Comparison of ENCODE assay signal across 8 cellular contexts in genomic region chr1:185316163-185317033, GRCh38. TPM values are rescaled to one million over a fixed set of nuclear protein-coding genes. Genes with fewer than 3 reads are reported as not detected.
DNase-seq lines count a peak whose midpoint lies in the region; ATAC-seq, FAIRE-seq and TF ChIP-seq lines count a peak whose summit lies in the region.

No MANE protein-coding gene starts in this region.

- peaks cover 51% of the 10 kb centered on the region for H3K4me1 Mint-ChIP-seq in activated T-helper 17 cell treated with anti-CD3 and anti-CD28 coated beads, Interleukin-2, amount 50 U/mL, for 72 hours
- H3K4me1 Mint-ChIP-seq in natural killer cell treated with Interleukin-12 subunit alpha and Interleukin-12 subunit beta and Interleukin-15 and Interleukin-18, amount 100 ng/mL, for 72 hours (ENCODE audit: low read depth in 2 of 2): peaks cover 45 to 57% of the 10 kb centered on the region in 2 donors

- H3K4me3 ChIP-seq in fibroblast of mammary gland (ENCODE audit: control insufficient read depth, low read depth, low read length): peak overlapping the region; percentile 92

- DNase-seq in DMS53 treated with DMSO at 0.1 percent for 48 hours (lab: John Stamatoyannopoulos, UW; ENCODE audit: unreplicated experiment) (peak; percentile 30), RCC 7860 (ENCODE audit: low spot score) (peak; percentile 58), fibroblast of mammary gland (ENCODE audit: low read depth) (peak; percentile 84)
- DNase-seq in natural killer cell treated with Interleukin-12 subunit alpha and Interleukin-12 subunit beta and Interleukin-15 and Interleukin-18, amount 100 ng/mL, for 72 hours (ENCODE audit: low spot score): peak; percentile 96
- peak; percentile 66 to 89 (median 84) for DNase-seq in stimulated activated naive CD4-positive, alpha-beta T cell (lab: John Stamatoyannopoulos, UW)

- no peak for FAIRE-seq in RCC 7860 (lab: Jason Lieb, UNC)

- TF ChIP-seq CTCF in fibroblast of mammary gland (conservative IDR thresholded peaks at IDR 0.05; ENCODE audit: control insufficient read depth, insufficient read depth, low read depth, low read length): no peak

- peaks cover 13% of the 10 kb centered on the region for H3K9me3 Mint-ChIP-seq in activated T-helper 17 cell treated with anti-CD3 and anti-CD28 coated beads, Interleukin-2, amount 50 U/mL, for 72 hours
- peaks cover 6% of the 10 kb centered on the region for H3K9me3 Mint-ChIP-seq in natural killer cell treated with Interleukin-12 subunit alpha and Interleukin-12 subunit beta and Interleukin-15 and Interleukin-18, amount 100 ng/mL, for 72 hours

- H3K27me3 Mint-ChIP-seq in activated T-helper 17 cell treated with anti-CD3 and anti-CD28 coated beads, Interleukin-2, amount 50 U/mL, for 72 hours: no peaks in the 10 kb centered on the region
- H3K27me3 Mint-ChIP-seq in natural killer cell treated with Interleukin-12 subunit alpha and Interleukin-12 subunit beta and Interleukin-15 and Interleukin-18, amount 100 ng/mL, for 72 hours: no peaks in the 10 kb centered on the region

- TF ChIP-seq RAD21 in Ishikawa (IDR thresholded peaks at IDR 0.05; ENCODE audit: low read depth): no peak

- no peak; the same call in 1 of the 2 replicates for TF ChIP-seq EP300 in Ishikawa (IDR thresholded peaks at IDR 0.05; ENCODE audit: borderline replicate concordance)

- H3K4me3 Mint-ChIP-seq in activated T-helper 17 cell treated with anti-CD3 and anti-CD28 coated beads, Interleukin-2, amount 50 U/mL, for 72 hours: peak overlapping the region; percentile 96
- H3K4me3 Mint-ChIP-seq in natural killer cell treated with Interleukin-12 subunit alpha and Interleukin-12 subunit beta and Interleukin-15 and Interleukin-18, amount 100 ng/mL, for 72 hours: peak overlapping the region; percentile 92

- H3K36me3 Mint-ChIP-seq in activated T-helper 17 cell treated with anti-CD3 and anti-CD28 coated beads, Interleukin-2, amount 50 U/mL, for 72 hours (ENCODE audit: low read depth): peaks cover 96% of the 10 kb centered on the region
- H3K36me3 Mint-ChIP-seq in natural killer cell treated with Interleukin-12 subunit alpha and Interleukin-12 subunit beta and Interleukin-15 and Interleukin-18, amount 100 ng/mL, for 72 hours: peaks cover 60% of the 10 kb centered on the region

- peak; percentile 43 for ATAC-seq in GM21576 (IDR thresholded peaks at IDR 0.05; ENCODE audit: unreplicated experiment)
- ATAC-seq in activated T-helper 17 cell treated with anti-CD3 and anti-CD28 coated beads, Interleukin-2, amount 50 U/mL, for 72 hours (replicated peaks): peak; percentile 59
- ATAC-seq in natural killer cell treated with Interleukin-12 subunit alpha and Interleukin-12 subunit beta and Interleukin-15 and Interleukin-18, amount 100 ng/mL, for 72 hours: peak; percentile 68 to 71

- H3K27ac Mint-ChIP-seq in activated T-helper 17 cell treated with anti-CD3 and anti-CD28 coated beads, Interleukin-2, amount 50 U/mL, for 72 hours: peak overlapping the region; percentile 100
- H3K27ac Mint-ChIP-seq in natural killer cell treated with Interleukin-12 subunit alpha and Interleukin-12 subunit beta and Interleukin-15 and Interleukin-18, amount 100 ng/mL, for 72 hours: peak overlapping the region; percentile 87 to 98

TF ChIP-seq in Ishikawa, 13 proteins besides CTCF, POLR2A, EP300 and RAD21:
- TF ChIP-seq CREB1 (IDR thresholded peaks at IDR 0.05; ENCODE audit: low read depth) (peak; percentile 71), NFIC (IDR thresholded peaks at IDR 0.05) (no peak; the same call in 1 of the 2 replicates), MAX (IDR thresholded peaks at IDR 0.05) (peak; percentile 86), YY1 (IDR thresholded peaks at IDR 0.05; ENCODE audit: low read depth) (0 out of 2 replicates have a peak, but pooled peaks have one; percentile 13)
TF ChIP-seq in Ishikawa: peak in this region for 3.

RNA-seq across cellular contexts. Expression of gene IVNS1ABP, which starts 0.6 kb away (rescaled TPM):
- total RNA-seq in activated T-helper 17 cell treated with anti-CD3 and anti-CD28 coated beads, Interleukin-2, amount 50 U/mL, for 72 hours: 100 to 1,000 TPM; 215 to 269 TPM
- total RNA-seq in natural killer cell treated with Interleukin-12 subunit alpha and Interleukin-12 subunit beta and Interleukin-15 and Interleukin-18, amount 100 ng/mL, for 72 hours: 100 to 1,000 TPM; 744 to 950 TPM

Comparison
In these comparisons a context has a peak if more than half of its experiments do, and no peak if none do; other contexts are left out.
1. Peak in every context shown above with its lines: DNase-seq, ATAC-seq and H3K4me3 ChIP-seq.
2. DNase-seq: peak in every context shown above with its lines; median percentile 96 in natural killer cell treated with Interleukin-12 subunit alpha and Interleukin-12 subunit beta and Interleukin-15 and Interleukin-18, amount 100 ng/mL, for 72 hours; 84 in fibroblast of mammary gland; 84 in stimulated activated naive CD4-positive, alpha-beta T cell; 58 in RCC 7860; 30 in DMS53 treated with DMSO at 0.1 percent for 48 hours.